Comparison of ENCODE assay signal across 1 cellular context in the genomic region with DNA sequence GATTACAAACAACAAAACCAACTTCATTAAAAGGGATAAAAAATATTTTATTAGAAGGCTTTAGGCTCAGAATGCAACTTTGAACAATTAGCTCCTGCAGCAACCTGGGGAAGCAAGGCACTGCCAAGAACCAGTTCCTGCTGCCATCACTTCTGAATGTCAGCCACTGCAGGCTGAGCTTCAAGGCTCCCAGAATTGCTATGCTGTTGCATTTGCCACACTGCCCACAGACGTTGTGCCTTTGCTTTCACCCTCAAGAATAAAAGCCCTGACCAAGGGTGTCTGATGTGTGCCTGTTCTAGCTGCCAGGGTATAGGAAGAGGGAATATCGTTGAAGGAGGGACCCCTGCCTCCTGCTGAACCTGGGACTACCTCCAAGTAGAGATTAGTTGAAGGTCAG.
TF ChIP-seq lines count a peak whose summit lies in the region.

No MANE protein-coding gene starts in this region.

TF ChIP-seq in H1, 55 proteins besides CTCF, POLR2A, EP300 and RAD21 (continued from another document):
- TF ChIP-seq CHD2 (IDR thresholded peaks at IDR 0.05; ENCODE audit: low read length) = no peak
- TF ChIP-seq TAF7 (optimal IDR thresholded peaks at IDR 0.05; ENCODE audit: borderline replicate concordance, low read depth, low read length) = no peak
